In genomic region chr5:3740546-3741371, GRCh38 we compare ENCODE assay signal across 21 cellular contexts.
A peak's percentile ranks its signal among the peaks of the same experiment; 100 is the strongest.
DNase-seq lines count a peak whose midpoint lies in the region; ATAC-seq, FAIRE-seq and TF ChIP-seq lines count a peak whose summit lies in the region.
"Had no signal": no experiment of that assay in that cellular context is flagged by ENCODE, and none has a peak within 500 bp of the region (broad histone marks: within the 10 kb centered on the region; RNA-seq: fewer than 3 reads in every experiment).

No MANE protein-coding gene starts in this region.

- no peak for FAIRE-seq in astrocyte (lab: Jason Lieb, UNC)
- FAIRE-seq: endometrium, K562, TTC549 had no signal

- H3K27ac ChIP-seq in astrocyte (ENCODE audit: low read depth, low read length) (peak overlapping the region; percentile 68), hepatocyte (peak overlapping the region; percentile 70), right atrium auricular region (no peak overlapping the region)
- H3K27ac ChIP-seq: GM23248, parathyroid adenoma, tibial nerve had no signal

- H3K4me1 ChIP-seq in astrocyte (ENCODE audit: insufficient read depth, low read length): peaks cover 15% of the 10 kb centered on the region
- H3K4me1 ChIP-seq in hepatocyte (ENCODE audit: insufficient read depth): no peaks in the 10 kb centered on the region
- no peaks in the 10 kb centered on the region for H3K4me1 ChIP-seq in right atrium auricular region
- H3K4me1 ChIP-seq: parathyroid adenoma had no signal

- H3K27me3 Mint-ChIP-seq in astrocyte (ENCODE audit: low read depth, unreplicated experiment): peaks cover 2% of the 10 kb centered on the region
- H3K27me3 Mint-ChIP-seq in stimulated activated memory B cell treated with anti-CD40 and anti-IgM and Interleukin-4, amounts not matched to agents 10 μg/mL and 1 μg/mL and 100 μg/mL, for 72 hours: no peaks in the 10 kb centered on the region
- H3K27me3 Mint-ChIP-seq: activated CD4-positive, alpha-beta T cell treated with anti-CD3 and anti-CD28 coated beads, Interleukin-2, amount 10 ng/mL, durations not matched to agents 24 days and 14 days; activated naive CD8-positive, alpha-beta T cell treated with anti-CD3 and anti-CD28 coated beads for 36 hours had no signal

- H2AFZ ChIP-seq in astrocyte (ENCODE audit: low read depth, low read length) (peak overlapping the region; percentile 51), hepatocyte (no peak overlapping the region)
- H2AFZ ChIP-seq: GM23248, parathyroid adenoma had no signal

- H3K9me3 Mint-ChIP-seq in astrocyte (ENCODE audit: unreplicated experiment): no peaks in the 10 kb centered on the region
- H3K9me3 Mint-ChIP-seq in stimulated activated memory B cell treated with anti-CD40 and anti-IgM and Interleukin-4, amounts not matched to agents 10 μg/mL and 1 μg/mL and 100 μg/mL, for 72 hours: peaks cover 3% of the 10 kb centered on the region
- H3K9me3 Mint-ChIP-seq: activated CD4-positive, alpha-beta T cell treated with anti-CD3 and anti-CD28 coated beads, Interleukin-2, amount 10 ng/mL, durations not matched to agents 24 days and 14 days; activated naive CD8-positive, alpha-beta T cell treated with anti-CD3 and anti-CD28 coated beads for 36 hours had no signal

- H3K36me3 Mint-ChIP-seq in astrocyte (ENCODE audit: low read depth, unreplicated experiment): no peaks in the 10 kb centered on the region
- no peaks in the 10 kb centered on the region for H3K36me3 Mint-ChIP-seq in stimulated activated memory B cell treated with anti-CD40 and anti-IgM and Interleukin-4, amounts not matched to agents 10 μg/mL and 1 μg/mL and 100 μg/mL, for 72 hours
- H3K36me3 Mint-ChIP-seq: activated naive CD8-positive, alpha-beta T cell treated with anti-CD3 and anti-CD28 coated beads for 36 hours had no signal

- 79% methylated on average over 21 of the region's 27 CpGs for WGBS in hepatocyte (ENCODE audit: low lambda C conversion rate, missing lambda C conversion rate)

- H3K4me1 Mint-ChIP-seq in astrocyte (ENCODE audit: low read depth, unreplicated experiment): peaks cover 13% of the 10 kb centered on the region
- no peaks in the 10 kb centered on the region for H3K4me1 Mint-ChIP-seq in stimulated activated memory B cell treated with anti-CD40 and anti-IgM and Interleukin-4, amounts not matched to agents 10 μg/mL and 1 μg/mL and 100 μg/mL, for 72 hours
- H3K4me1 Mint-ChIP-seq: activated CD4-positive, alpha-beta T cell treated with anti-CD3 and anti-CD28 coated beads, Interleukin-2, amount 10 ng/mL, durations not matched to agents 24 days and 14 days; activated naive CD8-positive, alpha-beta T cell treated with anti-CD3 and anti-CD28 coated beads for 36 hours had no signal

- H3K9ac ChIP-seq in astrocyte (ENCODE audit: low read length): peak overlapping the region; percentile 57
- H3K9ac ChIP-seq: GM23248, parathyroid adenoma had no signal

- ATAC-seq in sciatic nerve: peak; percentile 21
- ATAC-seq in stimulated activated memory B cell treated with anti-CD40 and anti-IgM and Interleukin-4, amounts not matched to agents 10 μg/mL and 1 μg/mL and 100 μg/mL, for 72 hours: no peak
- ATAC-seq: K562, Right ventricle myocardium inferior had no signal

- no peaks in the 10 kb centered on the region for H3K79me2 ChIP-seq in astrocyte (ENCODE audit: insufficient read depth, low read length)
- H3K79me2 ChIP-seq in hepatocyte: no peaks in the 10 kb centered on the region
- H3K79me2 ChIP-seq: parathyroid adenoma had no signal

- H3K27ac Mint-ChIP-seq in astrocyte (ENCODE audit: unreplicated experiment): peak overlapping the region; percentile 62
- no peak overlapping the region for H3K27ac Mint-ChIP-seq in stimulated activated memory B cell treated with anti-CD40 and anti-IgM and Interleukin-4, amounts not matched to agents 10 μg/mL and 1 μg/mL and 100 μg/mL, for 72 hours
- H3K27ac Mint-ChIP-seq: activated CD4-positive, alpha-beta T cell treated with anti-CD3 and anti-CD28 coated beads, Interleukin-2, amount 10 ng/mL, durations not matched to agents 24 days and 14 days; activated naive CD8-positive, alpha-beta T cell treated with anti-CD3 and anti-CD28 coated beads for 36 hours had no signal

- peak overlapping the region; percentile 70 for H3K4me2 ChIP-seq in astrocyte (ENCODE audit: low read length)
- peak overlapping the region; percentile 15 for H3K4me2 ChIP-seq in hepatocyte

- H3K9me3 ChIP-seq in astrocyte (ENCODE audit: insufficient read depth, low read depth, low read length): peaks cover 2% of the 10 kb centered on the region
- no peaks in the 10 kb centered on the region for H3K9me3 ChIP-seq in hepatocyte (ENCODE audit: low read depth)
- no peaks in the 10 kb centered on the region for H3K9me3 ChIP-seq in right atrium auricular region

- H4K20me1 ChIP-seq in astrocyte (ENCODE audit: insufficient read depth, low read length) (no peaks in the 10 kb centered on the region), hepatocyte (ENCODE audit: insufficient read depth, poor library complexity, severe bottlenecking) (no peaks in the 10 kb centered on the region)

- no peak overlapping the region for H3K4me3 Mint-ChIP-seq in astrocyte (ENCODE audit: unreplicated experiment)
- H3K4me3 Mint-ChIP-seq in stimulated activated memory B cell treated with anti-CD40 and anti-IgM and Interleukin-4, amounts not matched to agents 10 μg/mL and 1 μg/mL and 100 μg/mL, for 72 hours: no peak overlapping the region
- H3K4me3 Mint-ChIP-seq: activated CD4-positive, alpha-beta T cell treated with anti-CD3 and anti-CD28 coated beads, Interleukin-2, amount 10 ng/mL, durations not matched to agents 24 days and 14 days; activated naive CD8-positive, alpha-beta T cell treated with anti-CD3 and anti-CD28 coated beads for 36 hours had no signal

- H3K9me2 ChIP-seq in hepatocyte (replicated peaks; ENCODE audit: insufficient read depth): no peaks in the 10 kb centered on the region

- H3K36me3 ChIP-seq in astrocyte (ENCODE audit: insufficient read depth, low read length) (no peaks in the 10 kb centered on the region), hepatocyte (replicated peaks; ENCODE audit: insufficient read depth, low read depth) (no peaks in the 10 kb centered on the region), right atrium auricular region (no peaks in the 10 kb centered on the region)
- H3K36me3 ChIP-seq: tibial nerve had no signal

- DNase-seq in LNCaP clone FGC (ENCODE audit: low read depth) (no peak), astrocyte (ENCODE audit: low read depth) (peak; percentile 55), hepatocyte (ENCODE audit: low spot score) (peak; percentile 48), sciatic nerve (ENCODE audit: low spot score) (no peak), right atrium auricular region (ENCODE audit: low spot score) (no peak), DMS53 (lab: John Stamatoyannopoulos, UW) (no peak), NCI-H1092 treated with DMSO at 0.1 percent for 48 hours (lab: John Stamatoyannopoulos, UW) (no peak)
- DNase-seq: activated CD4-positive, alpha-beta T cell treated with anti-CD3 and anti-CD28 coated beads, Interleukin-2, amount 10 ng/mL, durations not matched to agents 24 days and 14 days; activated naive CD8-positive, alpha-beta T cell treated with anti-CD3 and anti-CD28 coated beads for 36 hours; cortex of kidney; DMS79 treated with DMSO at 0.1 percent for 48 hours; GM23248; NCI-H524; stimulated activated naive CD8-positive, alpha-beta T cell treated with anti-CD3 and anti-CD28 coated beads, Interleukin-15, Interleukin-2, amounts not matched to agents 100 U/mL and 50 U/mL, for 24 hours had no signal

- no peaks in the 10 kb centered on the region for H3K27me3 ChIP-seq in astrocyte (ENCODE audit: insufficient read depth, low read length)
- no peaks in the 10 kb centered on the region for H3K27me3 ChIP-seq in hepatocyte
- H3K27me3 ChIP-seq in right atrium auricular region: no peaks in the 10 kb centered on the region
- H3K27me3 ChIP-seq: tibial nerve had no signal

- no peak for TF ChIP-seq CTCF in LNCaP clone FGC (IDR thresholded peaks at IDR 0.05; ENCODE audit: control insufficient read depth, extremely low read depth, insufficient read depth)
- TF ChIP-seq CTCF in astrocyte (IDR thresholded peaks at IDR 0.05; ENCODE audit: insufficient read depth, low read depth, low read length): no peak
- TF ChIP-seq CTCF in hepatocyte (IDR thresholded peaks at IDR 0.05; ENCODE audit: poor library complexity): no peak
- no peak for TF ChIP-seq CTCF in right atrium auricular region (IDR thresholded peaks at IDR 0.05)

- intact Hi-C loops in sciatic nerve (cut with DNase I): no loop called here

- H3K4me3 ChIP-seq in LNCaP clone FGC (ENCODE audit: low read depth, low read length) (peak overlapping the region; percentile 20; the same call in 1 of the 2 replicates), astrocyte (ENCODE audit: insufficient read depth, low read depth, low read length) (no peak overlapping the region), hepatocyte (no peak overlapping the region), right atrium auricular region (no peak overlapping the region)
- H3K4me3 ChIP-seq: GM23248, K562, tibial nerve had no signal

Comparison
In these comparisons a context has a peak if more than half of its experiments do, and no peak if none do; other contexts are left out.
1. DNase-seq: peak in astrocyte (single experiment) and hepatocyte (single experiment); none in LNCaP clone FGC (single experiment), sciatic nerve (single experiment), right atrium auricular region (single experiment), DMS53 (single experiment) and NCI-H1092 treated with DMSO at 0.1 percent for 48 hours (single experiment).
2. H3K27ac ChIP-seq: peak in astrocyte (single experiment) and hepatocyte (single experiment); none in right atrium auricular region (0 of 2).